Comparison of ENCODE assay signal across 23 cellular contexts in genomic region chr7:21269021-21269420, GRCh38.
DNase-seq lines count a peak whose midpoint lies in the region; ATAC-seq, FAIRE-seq and TF ChIP-seq lines count a peak whose summit lies in the region.
"Had no signal": no experiment of that assay in that cellular context is flagged by ENCODE, and none has a peak within 500 bp of the region (broad histone marks: within the 10 kb centered on the region; RNA-seq: fewer than 3 reads in every experiment).

No MANE protein-coding gene starts in this region.

- H3K9me3 ChIP-seq in WERI-Rb-1 (ENCODE audit: severe bottlenecking) (no peaks in the 10 kb centered on the region), kidney (ENCODE audit: control insufficient read depth in 1 of 2, low read length in 2 of 2) (no peaks in the 10 kb centered on the region)
- H3K9me3 ChIP-seq: BLaER1, Caco-2 had no signal

- H3K9ac ChIP-seq in kidney (ENCODE audit: low read length in 2 of 2), result no peak overlapping the region
- H3K9ac ChIP-seq: BLaER1 had no signal

- FAIRE-seq in kidney (lab: Jason Lieb, UNC), result no peak
- FAIRE-seq: A204.1, D721Med, GM19239 had no signal

- H3K4me3 ChIP-seq in WERI-Rb-1 (ENCODE audit: low read depth, low read length) (no peak overlapping the region), kidney (ENCODE audit: low read length in 2 of 2) (no peak overlapping the region)
- H3K4me3 ChIP-seq: BLaER1, GM12878, GM23338 had no signal

- DNase-seq in D341Med (ENCODE audit: low spot score) (peak; percentile 55), NCI-H82 (lab: John Stamatoyannopoulos, UW) (peak; percentile 95), WERI-Rb-1 (peak; percentile 52), kidney (no peak), ureter (ENCODE audit: low spot score) (no peak)
- DNase-seq: Caco-2; CD4-positive, CD25-positive, alpha-beta regulatory T cell; CD8-positive, alpha-beta T cell; DMS 273 treated with DMSO at 0.1 percent for 48 hours; DMS79; EL; GDM1; H9 had no signal

- H3K27ac ChIP-seq in WERI-Rb-1 (no peak overlapping the region), kidney (ENCODE audit: low read depth in 2 of 2, low read length in 2 of 2) (no peak overlapping the region)
- H3K27ac ChIP-seq: 22Rv1, BLaER1, C4-2B had no signal

- H3K27me3 ChIP-seq in WERI-Rb-1 (ENCODE audit: insufficient read depth, low read depth, severe bottlenecking), result peaks cover 45% of the 10 kb centered on the region
- H3K27me3 ChIP-seq: BLaER1 had no signal

- H3K36me3 ChIP-seq in WERI-Rb-1 (no peaks in the 10 kb centered on the region), kidney (ENCODE audit: control insufficient read depth in 1 of 2, insufficient read depth in 2 of 2, low read length in 2 of 2) (no peaks in the 10 kb centered on the region)
- H3K36me3 ChIP-seq: BLaER1 had no signal

- no peak for ATAC-seq in HG03108 (IDR thresholded peaks at IDR 0.05; ENCODE audit: unreplicated experiment)
- ATAC-seq: CD8-positive, alpha-beta T cell; GM12878; GM23338; HCT116 had no signal

- TF ChIP-seq CTCF in WERI-Rb-1 (IDR thresholded peaks at IDR 0.05; ENCODE audit: low read depth, low read length) (no peak), kidney (IDR thresholded peaks at IDR 0.05; ENCODE audit: borderline replicate concordance, extremely low read depth, insufficient read depth) (no peak)

- H3K4me1 ChIP-seq in kidney (ENCODE audit: control insufficient read depth in 1 of 2, insufficient read depth in 1 of 2, low read depth in 1 of 2, low read length in 2 of 2), result no peaks in the 10 kb centered on the region
- H3K4me1 ChIP-seq: BLaER1, Caco-2 had no signal

- intact Hi-C loops in kidney (cut with DNase I), result no loop called here

Comparison
In these comparisons a context has a peak if more than half of its experiments do, and no peak if none do; other contexts are left out.
1. DNase-seq: peak in D341Med (single experiment), NCI-H82 (single experiment) and WERI-Rb-1 (single experiment); none in kidney (single experiment) and ureter (single experiment).